ENCODE assay signal across 8 cellular contexts in genomic region chr12:111596985-111597730, GRCh38. TPM values are rescaled to one million over a fixed set of nuclear protein-coding genes. Genes with fewer than 3 reads are reported as not detected.
DNase-seq lines count a peak whose midpoint lies in the region; ATAC-seq and TF ChIP-seq lines count a peak whose summit lies in the region.

No MANE protein-coding gene starts in this region.

- intact Hi-C loops in MCF 10A (cut with micrococcal nuclease) = no loop called here

- no peaks in the 10 kb centered on the region for H3K9me3 Mint-ChIP-seq in MCF 10A (ENCODE audit: unreplicated experiment)

- H3K4me1 ChIP-seq in DND-41 (ENCODE audit: insufficient read depth, low read length) = peaks cover 40% of the 10 kb centered on the region

- POLR2A ChIA-PET in MCF 10A (lab: Yijun Ruan, JAX) = interaction anchor here (0.7 to 2.6 kb wide), 4 partner anchors 10 to 71 kb away, joined by 3 to 18 read pairs (median 4); no protein-coding TSS in a partner anchor

- peaks cover 7% of the 10 kb centered on the region for H3K36me3 Mint-ChIP-seq in MCF 10A (ENCODE audit: insufficient read depth, unreplicated experiment)

- ATAC-seq in DND-41 (ENCODE audit: insufficient read depth, low read depth) (no peak; the same call in 1 of the 3 replicates), GM18909 (IDR thresholded peaks at IDR 0.05; ENCODE audit: poor library complexity, unreplicated experiment) (no peak)

- H3K9me3 ChIP-seq in DND-41 (ENCODE audit: insufficient read depth, low read length, severe bottlenecking) (no peaks in the 10 kb centered on the region), KOPT-K1 (ENCODE audit: insufficient read depth, low read length, poor library complexity, severe bottlenecking) (no peaks in the 10 kb centered on the region)

- H3K4me3 ChIP-seq in DND-41 (ENCODE audit: low read depth in 1 of 2, low read length in 2 of 2) = peak overlapping the region; percentile 98; a peak in 3 of 4 replicates
- peak overlapping the region; percentile 85 for H3K4me3 ChIP-seq in iPS-11a (ENCODE audit: low read depth, low read length)

- H3K79me2 ChIP-seq in DND-41 (ENCODE audit: insufficient read depth, low read length) = peaks cover 71% of the 10 kb centered on the region

- peak overlapping the region; percentile 84 for H3K4me3 Mint-ChIP-seq in MCF 10A (ENCODE audit: unreplicated experiment)

- H3K27ac ChIP-seq in DND-41 (ENCODE audit: low read length) (peak overlapping the region; percentile 79), KOPT-K1 (ENCODE audit: low read depth, low read length, poor library complexity, severe bottlenecking) (peak overlapping the region; percentile 94)

- H4K20me1 ChIP-seq in DND-41 (ENCODE audit: insufficient read depth, low read length) = peaks cover 52% of the 10 kb centered on the region

- peak overlapping the region; percentile 73 for H3K27ac Mint-ChIP-seq in MCF 10A (ENCODE audit: low read depth, unreplicated experiment)

- H3K36me3 ChIP-seq in DND-41 (ENCODE audit: insufficient read depth, low read length) (peaks cover 2% of the 10 kb centered on the region; the same call in 1 of the 2 replicates), KOPT-K1 (ENCODE audit: insufficient read depth, low read length) (peaks cover 3% of the 10 kb centered on the region; the same call in 1 of the 2 replicates)

- DNase-seq in DND-41 = peak; percentile 48
- peak; percentile 73 for DNase-seq in SK-MEL-5 (ENCODE audit: low read depth, low spot score)
- peak; percentile 73 for DNase-seq in MCF 10A (ENCODE audit: unreplicated experiment)
- DNase-seq in retina = peak; percentile 76
- no peak for DNase-seq in NCI-H1048 (lab: John Stamatoyannopoulos, UW)

- TF ChIP-seq CTCF in DND-41 (IDR thresholded peaks at IDR 0.05; ENCODE audit: borderline replicate concordance, extremely low read depth, low read length, poor library complexity, severe bottlenecking) = no peak
- no peak for TF ChIP-seq CTCF in MCF 10A (IDR thresholded peaks at IDR 0.05; ENCODE audit: unreplicated experiment)

- no peaks in the 10 kb centered on the region for H3K27me3 Mint-ChIP-seq in MCF 10A (ENCODE audit: insufficient read depth, unreplicated experiment)

- H3K4me2 ChIP-seq in DND-41 (ENCODE audit: insufficient read depth, low read length) = peak overlapping the region; percentile 87

- H3K27me3 ChIP-seq in DND-41 (ENCODE audit: insufficient read depth, low read length, poor library complexity) = no peaks in the 10 kb centered on the region

- peak overlapping the region; percentile 62 for H3K9ac ChIP-seq in DND-41 (ENCODE audit: low read depth, low read length)

- in situ Hi-C loops in SK-MEL-5 (cut with HindIII; ENCODE audit: low pct_unique_long_range_greater_than_20kb, low sequenced_read_pairs) = no loop called here

- BruUV-seq in MCF 10A (replicated peaks; lab: Mats Ljungman, UMichigan) = TSS peak; percentile 47

- CTCF ChIA-PET in MCF 10A (lab: Yijun Ruan, JAX) = interaction anchor here (0.5 to 1.0 kb wide), 2 partner anchors 37 to 88 kb away, joined by 3 read pairs; partner anchors contain the start of genes ACAD10 and BRAP

- H2AFZ ChIP-seq in DND-41 (ENCODE audit: low read depth, low read length) = peak overlapping the region; percentile 65

- H3K4me1 Mint-ChIP-seq in MCF 10A (ENCODE audit: insufficient read depth, unreplicated experiment) = peaks cover 20% of the 10 kb centered on the region

RNA-seq across cellular contexts. Expression of gene ATXN2, which starts 2.0 kb away (rescaled TPM):
- total RNA-seq in SK-MEL-5 (2014; rRNA removed; shearing (Covaris generic)) = 12.4 and 12.8 TPM in 2 replicates
- polyA plus RNA-seq in SK-MEL-5 (2015; cell fraction: cytosol; rRNA removed) = 44.9 and 50.0 TPM in 2 replicates
- 74.3 and 113 TPM in 2 replicates for polyA plus RNA-seq in SK-MEL-5 (2015; cell fraction: nucleus; rRNA removed)
- total RNA-seq in MCF 10A (2022) = 70.6 and 81.2 TPM in 2 replicates
